Comparison of ENCODE assay signal across 8 cellular contexts in the genomic region with DNA sequence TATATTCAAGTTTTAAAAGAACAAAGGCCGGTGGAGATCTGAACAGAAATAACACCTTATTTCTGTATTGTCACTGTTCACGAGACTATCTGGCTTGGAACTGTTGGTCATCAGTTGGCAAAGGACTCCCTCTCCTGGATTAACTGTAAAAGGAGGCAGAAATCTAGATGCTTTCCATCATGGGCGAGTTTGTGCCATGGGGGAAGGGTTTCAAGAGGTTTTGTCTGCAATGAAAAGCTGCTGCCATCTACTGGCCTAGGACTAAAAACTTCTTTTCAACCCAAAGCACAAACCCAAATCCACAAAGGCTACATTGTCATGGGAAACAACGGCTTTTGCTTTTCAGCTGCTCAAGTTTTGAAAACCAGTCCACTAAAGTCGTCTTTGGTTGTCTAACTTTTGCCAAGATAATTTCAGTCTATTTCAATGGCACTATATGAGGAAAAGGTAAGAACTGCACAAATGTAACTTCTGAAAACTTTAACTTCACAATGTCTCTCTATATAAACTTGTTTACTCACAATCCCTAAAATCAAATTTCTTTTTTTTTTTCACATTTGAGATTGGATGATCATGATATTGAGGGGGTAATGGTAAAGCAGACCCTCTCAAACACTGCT.
A peak's percentile ranks its signal among the peaks of the same experiment; 100 is the strongest.
DNase-seq lines count a peak whose midpoint lies in the region; ATAC-seq and FAIRE-seq lines count a peak whose summit lies in the region.

No MANE protein-coding gene starts in this region.

- no peak overlapping the region for H3K27ac ChIP-seq in mesendoderm (ENCODE audit: low read depth, low read length)

- H3K79me1 ChIP-seq in mesendoderm (ENCODE audit: low read length) = no peaks in the 10 kb centered on the region

- H3K36me3 ChIP-seq in mesendoderm (ENCODE audit: control insufficient read depth, insufficient read depth, low read length) = no peaks in the 10 kb centered on the region

- H3K9ac ChIP-seq in mesendoderm (ENCODE audit: low read length) = no peak overlapping the region

- H2BK15ac ChIP-seq in mesendoderm (replicated peaks; ENCODE audit: low read depth) = no peak overlapping the region

- H2AK5ac ChIP-seq in mesendoderm (ENCODE audit: low read length) = no peak overlapping the region

- WGBS in mesendoderm (ENCODE audit: extremely low coverage, insufficient coverage, low lambda C conversion rate) = no CpG with 5 or more reads among the region's 5 CpGs

- H3K4me1 ChIP-seq in mesendoderm (ENCODE audit: control insufficient read depth, low read depth, low read length) = no peaks in the 10 kb centered on the region

- H4K5ac ChIP-seq in mesendoderm (ENCODE audit: low read length) = no peak overlapping the region

- H4K8ac ChIP-seq in mesendoderm (ENCODE audit: low read depth, low read length) = no peak overlapping the region

- no peaks in the 10 kb centered on the region for H3K27me3 ChIP-seq in mesendoderm (ENCODE audit: insufficient read depth, low read length, poor library complexity)

- no peak overlapping the region for H3K56ac ChIP-seq in mesendoderm (ENCODE audit: low read length)

- no peaks in the 10 kb centered on the region for H3K79me2 ChIP-seq in mesendoderm (ENCODE audit: control insufficient read depth, insufficient read depth, low read length)

- DNase-seq in GDM1 (lab: John Stamatoyannopoulos, UW) (peak; percentile 87), HS-5 (ENCODE audit: low read depth) (peak; percentile 84), NCI-H748 treated with DMSO at 0.1 percent for 48 hours (lab: John Stamatoyannopoulos, UW) (peak; percentile 98), mesendoderm (peak; percentile 97)
- peak; percentile 23 to 54 for DNase-seq in activated CD4-positive, alpha-beta T cell treated with anti-CD3 and anti-CD28 coated beads, Interleukin-2, amount 50 U/mL, for 48 hours
- peak in 5 of 6 experiments; percentile 28 to 70 (median 51) for DNase-seq in stimulated activated naive CD4-positive, alpha-beta T cell (lab: John Stamatoyannopoulos, UW)

- peak; percentile 99 for FAIRE-seq in endometrium (lab: Jason Lieb, UNC)

- no peak overlapping the region for H2BK5ac ChIP-seq in mesendoderm (ENCODE audit: low read length)

- ATAC-seq in HG03469 (IDR thresholded peaks at IDR 0.05; ENCODE audit: unreplicated experiment) = no peak

- H3K4me2 ChIP-seq in mesendoderm (ENCODE audit: low read length) = no peak overlapping the region

- no peak overlapping the region for H3K4ac ChIP-seq in mesendoderm (ENCODE audit: low read depth, low read length)

- no peak overlapping the region for H3K4me3 ChIP-seq in mesendoderm (ENCODE audit: low read length)

- no peak overlapping the region for H3K23ac ChIP-seq in mesendoderm (ENCODE audit: low read length)

- H2BK120ac ChIP-seq in mesendoderm (ENCODE audit: low read depth, low read length) = no peak overlapping the region

- no peak overlapping the region for H3K18ac ChIP-seq in mesendoderm (ENCODE audit: low read length)

Comparison
In these comparisons a context has a peak if more than half of its experiments do, and no peak if none do; other contexts are left out.
1. DNase-seq: peak in every context shown above with its lines; median percentile 98 in NCI-H748 treated with DMSO at 0.1 percent for 48 hours; 97 in mesendoderm; 87 in GDM1; 84 in HS-5; 51 in stimulated activated naive CD4-positive, alpha-beta T cell; 38 in activated CD4-positive, alpha-beta T cell treated with anti-CD3 and anti-CD28 coated beads, Interleukin-2, amount 50 U/mL, for 48 hours.